8 cellular contexts compared by ENCODE assay signal in the genomic region with DNA sequence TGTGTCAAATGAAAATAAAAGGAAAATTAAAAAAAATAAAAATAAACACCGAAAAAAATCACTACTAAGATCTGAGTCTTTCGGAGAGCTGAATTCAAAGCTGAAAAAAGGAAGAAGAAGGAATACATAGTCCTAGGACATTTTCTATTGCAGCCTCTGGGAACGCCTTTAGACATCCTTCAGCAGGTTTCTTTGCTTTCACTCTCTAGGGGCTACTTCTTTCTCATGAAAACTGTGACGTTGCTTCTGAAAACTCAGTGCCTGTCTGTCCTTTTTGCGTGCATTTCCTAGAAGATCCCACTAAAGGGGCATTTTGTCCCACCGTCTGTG. TPM values are rescaled to one million over a fixed set of nuclear protein-coding genes. Genes with fewer than 3 reads are reported as not detected.
A peak's percentile ranks its signal among the peaks of the same experiment; 100 is the strongest.
DNase-seq lines count a peak whose midpoint lies in the region; ATAC-seq and TF ChIP-seq lines count a peak whose summit lies in the region.

No MANE protein-coding gene starts in this region.

- WGBS in IMR-90 (ENCODE audit: extremely low coverage in 2 of 2, insufficient read length in 1 of 2), 2 experiments = 25% methylated on average over 2 of the region's 6 CpGs; no CpG with 5 or more reads in 1 of the 2 experiments

- no peak overlapping the region for H3K56ac ChIP-seq in IMR-90 (ENCODE audit: extremely low read depth, insufficient read depth, low read length)

- no peaks in the 10 kb centered on the region for H3K27me3 ChIP-seq in CD4-positive, alpha-beta T cell (ENCODE audit: control insufficient read depth, insufficient read depth, low read length)
- peaks cover 1% of the 10 kb centered on the region; the same call in 1 of the 2 replicates for H3K27me3 ChIP-seq in IMR-90 (ENCODE audit: control insufficient read depth, insufficient read depth, low read length)
- H3K27me3 ChIP-seq in neural cell (ENCODE audit: insufficient read depth, low read depth, low read length) = peaks cover 18% of the 10 kb centered on the region

- no peak overlapping the region for H2AK5ac ChIP-seq in IMR-90 (ENCODE audit: low read depth, low read length)

- H3K9me2 ChIP-seq in neural cell (ENCODE audit: insufficient read depth, low read length) = no peaks in the 10 kb centered on the region

- H4K8ac ChIP-seq in IMR-90 (ENCODE audit: low read depth in 2 of 2, low read length in 2 of 2) = no peak overlapping the region

- no peaks in the 10 kb centered on the region for H3F3A ChIP-seq in neural cell (ENCODE audit: insufficient read depth, low read length, poor library complexity, severe bottlenecking)

- no peaks in the 10 kb centered on the region for H3K9me3 Mint-ChIP-seq in CD4-positive, alpha-beta T cell

- no peaks in the 10 kb centered on the region for H3K79me1 ChIP-seq in IMR-90 (ENCODE audit: low read depth in 1 of 2, low read length in 2 of 2)

- H3K4me1 Mint-ChIP-seq in CD4-positive, alpha-beta T cell (ENCODE audit: low read depth) = peaks cover 49% of the 10 kb centered on the region

- H3K9ac ChIP-seq in IMR-90 (ENCODE audit: low read depth, low read length) = no peak overlapping the region
- H3K9ac ChIP-seq in neural cell (ENCODE audit: low read length) = no peak overlapping the region

- H3K36me3 ChIP-seq in IMR-90 (ENCODE audit: control insufficient read depth, insufficient read depth, low read length) (no peaks in the 10 kb centered on the region), neural cell (ENCODE audit: insufficient read depth, low read length) (no peaks in the 10 kb centered on the region)

- no peak overlapping the region for H3K23ac ChIP-seq in IMR-90 (ENCODE audit: low read depth, low read length)

- H2BK5ac ChIP-seq in IMR-90 (ENCODE audit: low read depth, low read length, poor library complexity, severe bottlenecking) = no peak overlapping the region

- no peak overlapping the region for H4K5ac ChIP-seq in IMR-90 (ENCODE audit: low read depth, low read length)

- H2BK120ac ChIP-seq in IMR-90 (ENCODE audit: low read depth, low read length) = no peak overlapping the region

- H3K4me2 ChIP-seq in IMR-90 (ENCODE audit: low read depth, low read length) (peak overlapping the region; percentile 51), neural cell (ENCODE audit: low read length) (peak overlapping the region; percentile 3)

- peak overlapping the region; percentile 89 for H3K4me3 Mint-ChIP-seq in CD4-positive, alpha-beta T cell

- peaks cover 45% of the 10 kb centered on the region for H3K36me3 Mint-ChIP-seq in CD4-positive, alpha-beta T cell (ENCODE audit: low read depth)

- no peak for TF ChIP-seq CTCF in CD4-positive, alpha-beta T cell (IDR thresholded peaks at IDR 0.05)
- TF ChIP-seq CTCF in IMR-90 (conservative IDR thresholded peaks at IDR 0.05; ENCODE audit: low read depth, low read length) (no peak), neural cell (IDR thresholded peaks at IDR 0.05; ENCODE audit: poor library complexity, severe bottlenecking) (no peak)

- no peak overlapping the region for H2BK15ac ChIP-seq in IMR-90 (ENCODE audit: low read depth, low read length)

- in situ Hi-C loops in IMR-90 (cut with MboI; ENCODE audit: low sequenced_read_pairs) = loop anchor here (5.0 kb wide), 1 partner anchor 98 kb away; no protein-coding TSS in a partner anchor

- H3K27ac ChIP-seq in CD4-positive, alpha-beta T cell (ENCODE audit: low read depth, low read length) = peak overlapping the region; percentile 93
- no peak overlapping the region for H3K27ac ChIP-seq in IMR-90 (ENCODE audit: insufficient read depth, low read length)
- no peak overlapping the region for H3K27ac ChIP-seq in neural cell (ENCODE audit: low read length)

- no peaks in the 10 kb centered on the region for H3K4me1 ChIP-seq in IMR-90 (ENCODE audit: control insufficient read depth, insufficient read depth, low read length)

- BruUV-seq in IMR-90 (replicated peaks; lab: Mats Ljungman, UMichigan) = no TSS peak

- peak overlapping the region; percentile 90 for H2AFZ ChIP-seq in IMR-90 (replicated peaks; ENCODE audit: low read length, poor library complexity)
- no peak overlapping the region for H2AFZ ChIP-seq in neural cell (ENCODE audit: low read depth, low read length)

- no peak for DNase-seq in CD4-positive, alpha-beta T cell
- DNase-seq in IMR-90 = no peak
- DNase-seq in dermis blood vessel endothelial cell = peak; percentile 2
- DNase-seq in stimulated activated CD4-positive, alpha-beta T cell treated with anti-CD3 and anti-CD28 coated beads, Interleukin-1b, Interleukin-23, amount 100 ng/mL, for 48 hours = no peak
- no peak for DNase-seq in NCI-H1092 treated with DMSO at 0.1 percent for 48 hours (lab: John Stamatoyannopoulos, UW)
- DNase-seq in NCI-H2171 (lab: John Stamatoyannopoulos, UW) = no peak

- H3K9me1 ChIP-seq in IMR-90 (ENCODE audit: insufficient read depth, low read length) = peaks cover 2% of the 10 kb centered on the region; the same call in 1 of the 2 replicates

- intact Hi-C loops in CD4-positive, alpha-beta T cell (cut with DNase I, micrococcal nuclease) = loop anchor here (5.0 to 10.0 kb wide), 4 partner anchors 38 to 535 kb away; no protein-coding TSS in a partner anchor
- intact Hi-C loops in IMR-90 (cut with micrococcal nuclease) = no loop called here

- H3K4me3 ChIP-seq in IMR-90 (ENCODE audit: insufficient read depth, low read depth, low read length) (peak overlapping the region; percentile 41), neural cell (ENCODE audit: low read length) (peak overlapping the region; percentile 64)

- H3K4ac ChIP-seq in IMR-90 (ENCODE audit: low read depth, low read length) = peak overlapping the region; percentile 17; the same call in 1 of the 2 replicates

- dilution Hi-C loops in IMR-90 (cut with HindIII; ENCODE audit: low sequenced_read_pairs, unreplicated experiment) = no loop called here

- no peaks in the 10 kb centered on the region for H3K79me2 ChIP-seq in neural cell (replicated peaks; ENCODE audit: insufficient read depth, low read length)

- peak; percentile 4 for ATAC-seq in CD4-positive, alpha-beta T cell (ENCODE audit: poor library complexity)
- ATAC-seq in GM21447 (IDR thresholded peaks at IDR 0.05; ENCODE audit: unreplicated experiment) (peak; percentile 43), IMR-90 (ENCODE audit: low read depth) (no peak; the same call in 1 of the 2 replicates)

- H3K27me3 Mint-ChIP-seq in CD4-positive, alpha-beta T cell = no peaks in the 10 kb centered on the region

- no peak overlapping the region for H2AK9ac ChIP-seq in IMR-90 (replicated peaks; ENCODE audit: low read depth, low read length, poor library complexity)

- POLR2A ChIA-PET in CD4-positive, alpha-beta T cell (lab: Charles Lee) = interaction anchor here (0.9 to 5.9 kb wide), 21 partner anchors 22 to 743 kb away, joined by 3 to 47 read pairs (median 14); a partner anchor contains a TSS
- POLR2A ChIA-PET in IMR-90 (lab: Charles Lee; ENCODE audit: unreplicated experiment) = no interaction called here

- 0 out of 2 replicates have a peak overlapping the region, but pooled peaks have one; percentile 34 for H3K14ac ChIP-seq in IMR-90 (replicated peaks; ENCODE audit: low read depth, low read length)

- no peak for TF ChIP-seq POLR2A in IMR-90 (IDR thresholded peaks at IDR 0.05; ENCODE audit: low read depth, low read length)

- H4K91ac ChIP-seq in IMR-90 (ENCODE audit: insufficient read depth, low read depth, low read length) = no peak overlapping the region

- CTCF ChIA-PET in CD4-positive, alpha-beta T cell (lab: Charles Lee) = interaction anchor here (1.3 to 8.4 kb wide), 2 partner anchors 34 to 98 kb away, joined by 5 to 157 read pairs; no protein-coding TSS in a partner anchor
- CTCF ChIA-PET in IMR-90 (lab: Yijun Ruan, JAX) = interaction anchor here (1.1 kb wide), 1 partner anchor 98 kb away, joined by 4 read pairs; no protein-coding TSS in a partner anchor

- no peak overlapping the region for H2BK20ac ChIP-seq in IMR-90 (ENCODE audit: low read depth, low read length)

- TF ChIP-seq RAD21 in IMR-90 (IDR thresholded peaks at IDR 0.05; ENCODE audit: low read length) (no peak), neural cell (conservative IDR thresholded peaks at IDR 0.05) (no peak)

- H4K20me1 ChIP-seq in IMR-90 (ENCODE audit: insufficient read depth, low read length) (no peaks in the 10 kb centered on the region), neural cell (ENCODE audit: insufficient read depth) (no peaks in the 10 kb centered on the region)

- no peak for TF ChIP-seq EP300 in neural cell (conservative IDR thresholded peaks at IDR 0.05; ENCODE audit: poor library complexity, severe bottlenecking)

- no peak overlapping the region for H3K18ac ChIP-seq in IMR-90 (ENCODE audit: low read depth, low read length)

- H3K9me3 ChIP-seq in CD4-positive, alpha-beta T cell (ENCODE audit: control insufficient read depth, low read length) = no peaks in the 10 kb centered on the region
- H3K9me3 ChIP-seq in IMR-90 (ENCODE audit: control insufficient read depth, insufficient read depth, low read length) (no peaks in the 10 kb centered on the region), neural cell (ENCODE audit: low read length) (no peaks in the 10 kb centered on the region)

- H3K27ac Mint-ChIP-seq in CD4-positive, alpha-beta T cell = peak overlapping the region; percentile 96

TF ChIP-seq in IMR-90, 13 proteins besides CTCF, POLR2A, EP300 and RAD21 (continues in another document):
- no peak for TF ChIP-seq CEBPB (IDR thresholded peaks at IDR 0.05; ENCODE audit: low read depth, low read length)
- TF ChIP-seq RFX5 (IDR thresholded peaks at IDR 0.05; ENCODE audit: low read depth, low read length) = no peak
- no peak for TF ChIP-seq CHD1 (IDR thresholded peaks at IDR 0.05; ENCODE audit: low read depth, low read length)

TF ChIP-seq in neural cell, 6 proteins besides CTCF, POLR2A, EP300 and RAD21 (continues in another document):
- TF ChIP-seq TAF1 (IDR thresholded peaks at IDR 0.05; ENCODE audit: low read depth) (no peak), MXI1 (conservative IDR thresholded peaks at IDR 0.05; ENCODE audit: poor library complexity, severe bottlenecking) (no peak)

RNA-seq across cellular contexts. Expression of a gene that starts 0.7 kb away (rescaled TPM):
- total RNA-seq in CD4-positive, alpha-beta T cell = 10 to 100 TPM; 77.1 to 83.0 TPM
- total RNA-seq in IMR-90 (2012; rRNA removed) (0.28 and 0.36 TPM in 2 replicates), dermis blood vessel endothelial cell (0.51 and 1.6 TPM in 2 replicates)
- polyA plus RNA-seq in IMR-90 (2012; rRNA removed) (0.47 and 0.48 TPM in 2 replicates), neural cell (3.7 and 5.1 TPM in 2 replicates)
- polyA plus RNA-seq in IMR-90 (2012; cell fraction: cytosol; rRNA removed) = 0.07 and 0.08 TPM in 2 replicates
- 0.27 and 3.1 TPM in 2 replicates for polyA plus RNA-seq in IMR-90 (2012; cell fraction: nucleus; rRNA removed; ENCODE audit: low replicate concordance)
- 2.7 and 4.1 TPM in 2 replicates for polyA minus RNA-seq in neural cell

Comparison
In these comparisons a context has a peak if more than half of its experiments do, and no peak if none do; other contexts are left out.
1. RNA of a gene that starts 0.7 kb away (total RNA-seq): 77.1 to 83.0 TPM in CD4-positive, alpha-beta T cell; 0.51 to 1.6 TPM in dermis blood vessel endothelial cell and 0.28 to 0.36 TPM in IMR-90; every median in the first group is over 10 times any median in the second.